ENCODE assay signal across 11 cellular contexts in genomic region chr1:25433389-25434186, GRCh38. TPM values are rescaled to one million over a fixed set of nuclear protein-coding genes. Genes with fewer than 3 reads are reported as not detected.
DNase-seq lines count a peak whose midpoint lies in the region; ATAC-seq and TF ChIP-seq lines count a peak whose summit lies in the region.
"Had no signal": no experiment of that assay in that cellular context is flagged by ENCODE, and none has a peak within 500 bp of the region (broad histone marks: within the 10 kb centered on the region; RNA-seq: fewer than 3 reads in every experiment).

No MANE protein-coding gene starts in this region.

- H3K9ac ChIP-seq in smooth muscle cell (ENCODE audit: low read depth): no peak overlapping the region

- ATAC-seq in T-helper 17 cell: no peak
- ATAC-seq in GM19328 (IDR thresholded peaks at IDR 0.05; ENCODE audit: unreplicated experiment): no peak

- H3K4me1 Mint-ChIP-seq in T-helper 17 cell: peaks cover 48% of the 10 kb centered on the region

- no peaks in the 10 kb centered on the region for H3K36me3 ChIP-seq in hepatocyte (replicated peaks; ENCODE audit: insufficient read depth, low read depth)
- H3K36me3 ChIP-seq in smooth muscle cell (ENCODE audit: low read depth): no peaks in the 10 kb centered on the region

- H3K79me2 ChIP-seq in hepatocyte (peaks cover 73% of the 10 kb centered on the region), smooth muscle cell (ENCODE audit: low read depth) (peaks cover 77% of the 10 kb centered on the region)

- H3K27me3 ChIP-seq in hepatocyte (no peaks in the 10 kb centered on the region), smooth muscle cell (ENCODE audit: low read depth) (no peaks in the 10 kb centered on the region)

- no peaks in the 10 kb centered on the region for H3K36me3 Mint-ChIP-seq in T-helper 17 cell (ENCODE audit: low read depth)

- no peaks in the 10 kb centered on the region for H3K9me2 ChIP-seq in hepatocyte (replicated peaks; ENCODE audit: insufficient read depth)

- H3K4me3 ChIP-seq in hepatocyte: no peak overlapping the region
- peak overlapping the region; percentile 1 for H3K4me3 ChIP-seq in smooth muscle cell

- peaks cover 4% of the 10 kb centered on the region for H3F3A ChIP-seq in smooth muscle cell (ENCODE audit: low read depth)

- H3K27me3 Mint-ChIP-seq in T-helper 17 cell: no peaks in the 10 kb centered on the region

- H2AFZ ChIP-seq in hepatocyte (no peak overlapping the region), smooth muscle cell (ENCODE audit: low read depth) (no peak overlapping the region)

- H3K27ac Mint-ChIP-seq in T-helper 17 cell: peak overlapping the region; percentile 79
- H3K27ac Mint-ChIP-seq: T-helper 1 cell treated with Interleukin-12 subunit alpha and Interleukin-12 subunit beta and Interleukin-4 antibody, amounts not matched to agents 30 μg/mL and 1 μg/mL, for 36 hours had no signal

- DNase-seq in NCI-H82 (lab: John Stamatoyannopoulos, UW) (peak; percentile 33), NCI-H82 treated with DMSO at 0.1 percent for 48 hours (lab: John Stamatoyannopoulos, UW; ENCODE audit: unreplicated experiment) (no peak), T-helper 17 cell (no peak), hepatocyte (ENCODE audit: low spot score) (no peak), smooth muscle cell (lab: John Stamatoyannopoulos, UW; ENCODE audit: unreplicated experiment) (no peak), NCI-H1417 (lab: John Stamatoyannopoulos, UW) (no peak), AG20443 (ENCODE audit: low spot score) (no peak)
- DNase-seq: activated effector memory CD4-positive, alpha-beta T cell treated with Interleukin-2 at 50 U/mL for 16 hours had no signal

- TF ChIP-seq CTCF in hepatocyte (IDR thresholded peaks at IDR 0.05; ENCODE audit: poor library complexity): no peak
- no peak for TF ChIP-seq CTCF in smooth muscle cell (IDR thresholded peaks at IDR 0.05; ENCODE audit: borderline replicate concordance, insufficient read depth, poor library complexity, severe bottlenecking)

- H3K4me1 ChIP-seq in hepatocyte (ENCODE audit: insufficient read depth) (peaks cover 36% of the 10 kb centered on the region), smooth muscle cell (ENCODE audit: low read depth) (peaks cover 11% of the 10 kb centered on the region)

- 73% methylated on average over 4 of the region's 4 CpGs for WGBS in hepatocyte (ENCODE audit: low lambda C conversion rate, missing lambda C conversion rate)
- WGBS in smooth muscle cell (ENCODE audit: low lambda C conversion rate): 65% methylated on average over 4 of the region's 4 CpGs

- H3K4me2 ChIP-seq in hepatocyte (peak overlapping the region; percentile 92), smooth muscle cell (peak overlapping the region; percentile 85)

- H3K27ac ChIP-seq in hepatocyte (no peak overlapping the region), smooth muscle cell (ENCODE audit: low read depth) (no peak overlapping the region)

- H3K4me3 Mint-ChIP-seq in T-helper 17 cell: no peak overlapping the region

- H4K20me1 ChIP-seq in hepatocyte (ENCODE audit: insufficient read depth, poor library complexity, severe bottlenecking): peaks cover 57% of the 10 kb centered on the region
- H4K20me1 ChIP-seq in smooth muscle cell (ENCODE audit: low read depth): peaks cover 72% of the 10 kb centered on the region

- H3K9me3 ChIP-seq in T-helper 17 cell (ENCODE audit: control insufficient read depth, low read length, poor library complexity, severe bottlenecking): no peaks in the 10 kb centered on the region
- H3K9me3 ChIP-seq in hepatocyte (ENCODE audit: low read depth): no peaks in the 10 kb centered on the region
- no peaks in the 10 kb centered on the region for H3K9me3 ChIP-seq in smooth muscle cell (replicated peaks; ENCODE audit: low read depth)

RNA-seq across cellular contexts. Expression of gene MACO1, which starts 2.9 kb away (rescaled TPM):
- total RNA-seq in T-helper 17 cell (10 to 100 TPM; 16.3 to 21.6 TPM), hepatocyte (27.0 and 27.2 TPM in 2 replicates), smooth muscle cell (29.8 and 33.6 TPM in 2 replicates)
- polyA plus RNA-seq in hepatocyte (14.1 and 14.3 TPM in 2 replicates), smooth muscle cell (19.1 and 19.8 TPM in 2 replicates)

RNA-seq across cellular contexts. Expression of gene RHCE, which starts 13.0 kb away (rescaled TPM):
- not detected for total RNA-seq in T-helper 17 cell
- total RNA-seq in hepatocyte: 1.4 and 8.8 TPM in 2 replicates
- polyA plus RNA-seq in hepatocyte: 0.27 and 0.80 TPM in 2 replicates
- 0.45 and 3.8 TPM in 2 replicates for total RNA-seq in smooth muscle cell
- polyA plus RNA-seq in smooth muscle cell: 3.8 and 4.9 TPM in 2 replicates
- total RNA-seq: A673 had no signal
